8 cellular contexts compared by ENCODE assay signal in genomic region chr6:27374824-27375612, GRCh38. TPM values are rescaled to one million over a fixed set of nuclear protein-coding genes. Genes with fewer than 3 reads are reported as not detected.
DNase-seq lines count a peak whose midpoint lies in the region; ATAC-seq and TF ChIP-seq lines count a peak whose summit lies in the region.

No MANE protein-coding gene starts in this region.

- H3K4me3 ChIP-seq in A673 (ENCODE audit: low read depth, low read length, poor library complexity, severe bottlenecking) (peak overlapping the region; percentile 59), right lobe of liver (peak overlapping the region; percentile 36 to 47 (median 43))

- H3K27me3 ChIP-seq in A673 (replicated peaks; ENCODE audit: insufficient read depth, low read depth, low read length, poor library complexity) (no peaks in the 10 kb centered on the region), right lobe of liver (peaks cover 0 to 5% of the 10 kb centered on the region in 2 donors)

- H3K9me3 Mint-ChIP-seq in activated CD8-positive, alpha-beta T cell treated with anti-CD3 and anti-CD28 coated beads, Interleukin-2, amount 10 ng/mL, durations not matched to agents 7 days and 5 days (ENCODE audit: insufficient read depth), result no peaks in the 10 kb centered on the region

- H3K36me3 Mint-ChIP-seq in activated CD8-positive, alpha-beta T cell treated with anti-CD3 and anti-CD28 coated beads, Interleukin-2, amount 10 ng/mL, durations not matched to agents 7 days and 5 days (ENCODE audit: low read depth), result peaks cover 4% of the 10 kb centered on the region

- H3K27ac ChIP-seq in A673 (ENCODE audit: low read depth, low read length, poor library complexity, severe bottlenecking), result no peak overlapping the region
- no peak overlapping the region for H3K27ac ChIP-seq in right lobe of liver

- intact Hi-C loops in A673 (cut with micrococcal nuclease; ENCODE audit: unreplicated experiment), result no loop called here
- intact Hi-C loops in right lobe of liver (cut with DNase I), result no loop called here

- no peak for TF ChIP-seq POLR2A in right lobe of liver (IDR thresholded peaks at IDR 0.05)

- BruUV-seq in A673 (replicated peaks; lab: Mats Ljungman, UMichigan), result no TSS peak

- TF ChIP-seq CTCF in A673 (conservative IDR thresholded peaks at IDR 0.05; ENCODE audit: low read depth, low read length) (no peak), right lobe of liver (IDR thresholded peaks at IDR 0.05) (no peak)

- H3K9me3 ChIP-seq in A673 (ENCODE audit: low read depth, low read length, poor library complexity, severe bottlenecking) (no peaks in the 10 kb centered on the region), right lobe of liver (no peaks in the 10 kb centered on the region)

- peak overlapping the region; percentile 79 for H3K4me3 Mint-ChIP-seq in activated CD8-positive, alpha-beta T cell treated with anti-CD3 and anti-CD28 coated beads, Interleukin-2, amount 10 ng/mL, durations not matched to agents 7 days and 5 days

- POLR2A ChIA-PET in A673 (lab: Charles Lee; ENCODE audit: low non-redundant PET), result no interaction called here
- POLR2A ChIA-PET in activated CD8-positive, alpha-beta T cell treated with anti-CD3 and anti-CD28 coated beads, Interleukin-2, amount 10 ng/mL, durations not matched to agents 7 days and 5 days (lab: Charles Lee), result interaction anchor here (0.6 to 0.8 kb wide), 2 partner anchors 98 to 432 kb away, joined by 3 read pairs; partner anchors contain the start of gene ZNF184

- 3% methylated on average over 23 of the region's 31 CpGs for WGBS in right lobe of liver (ENCODE audit: insufficient coverage, low coverage, low lambda C conversion rate, missing lambda C conversion rate)

- H3K27ac Mint-ChIP-seq in activated CD8-positive, alpha-beta T cell treated with anti-CD3 and anti-CD28 coated beads, Interleukin-2, amount 10 ng/mL, durations not matched to agents 7 days and 5 days, result peak overlapping the region; percentile 55

- peak; percentile 82 for DNase-seq in A673 (ENCODE audit: low spot score)
- DNase-seq in NCI-H2171 (lab: John Stamatoyannopoulos, UW), result peak; percentile 49
- peak; percentile 77 for DNase-seq in activated CD8-positive, alpha-beta T cell treated with anti-CD3 and anti-CD28 coated beads, Interleukin-2, amount 10 ng/mL, durations not matched to agents 7 days and 5 days
- peak; percentile 57 for DNase-seq in effector CD8-positive, alpha-beta T cell (lab: John Stamatoyannopoulos, UW)
- peak; percentile 33 to 66 (median 63) for DNase-seq in right lobe of liver
- peak; percentile 60 to 64 for DNase-seq in stimulated activated CD4-positive, alpha-beta T cell treated with anti-CD3 and anti-CD28 coated beads, Interleukin-2, amount 100 ng/mL, for 48 hours
- DNase-seq in NAMALWA (ENCODE audit: low spot score), result no peak

- peaks cover 3% of the 10 kb centered on the region for H3K27me3 Mint-ChIP-seq in activated CD8-positive, alpha-beta T cell treated with anti-CD3 and anti-CD28 coated beads, Interleukin-2, amount 10 ng/mL, durations not matched to agents 7 days and 5 days (ENCODE audit: low read depth)

- ATAC-seq in GM21526 (IDR thresholded peaks at IDR 0.05; ENCODE audit: low FRiP score, unreplicated experiment) (peak; percentile 81), right lobe of liver (peak; percentile 88 to 93 (median 89))
- peak; percentile 99 for ATAC-seq in activated CD8-positive, alpha-beta T cell treated with anti-CD3 and anti-CD28 coated beads, Interleukin-2, amount 10 ng/mL, durations not matched to agents 7 days and 5 days

- CTCF ChIA-PET in A673 (lab: Charles Lee), result no interaction called here
- CTCF ChIA-PET in activated CD8-positive, alpha-beta T cell treated with anti-CD3 and anti-CD28 coated beads, Interleukin-2, amount 10 ng/mL, durations not matched to agents 7 days and 5 days (lab: Charles Lee), result no interaction called here

- H3K36me3 ChIP-seq in A673 (ENCODE audit: insufficient read depth, low read length, poor library complexity, severe bottlenecking) (no peaks in the 10 kb centered on the region), right lobe of liver (no peaks in the 10 kb centered on the region)

- peaks cover 22% of the 10 kb centered on the region for H3K4me1 Mint-ChIP-seq in activated CD8-positive, alpha-beta T cell treated with anti-CD3 and anti-CD28 coated beads, Interleukin-2, amount 10 ng/mL, durations not matched to agents 7 days and 5 days (ENCODE audit: low read depth)

- H3K4me1 ChIP-seq in A673 (ENCODE audit: insufficient read depth, low read length, poor library complexity, severe bottlenecking) (no peaks in the 10 kb centered on the region), right lobe of liver (no peaks in the 10 kb centered on the region)

RNA-seq across cellular contexts. Expression of gene ZNF391, which starts 13.5 kb away (rescaled TPM):
- total RNA-seq in A673 (2021) (2.8 and 3.4 TPM in 2 replicates), right lobe of liver (under 1 TPM in 5 of 6 experiments, not detected in 1; 0.09 to 0.42 (median 0.18) TPM)
- 1 to 10 TPM; 1.1 to 1.9 TPM for total RNA-seq in activated CD8-positive, alpha-beta T cell treated with anti-CD3 and anti-CD28 coated beads, Interleukin-2, amount 10 ng/mL, durations not matched to agents 7 days and 5 days
